ENCODE assay signal across 9 cellular contexts in genomic region chr9:133351908-133352634, GRCh38. TPM values are rescaled to one million over a fixed set of nuclear protein-coding genes. Genes with fewer than 3 reads are reported as not detected.
DNase-seq lines count a peak whose midpoint lies in the region; ATAC-seq and TF ChIP-seq lines count a peak whose summit lies in the region.
"Had no signal": no experiment of that assay in that cellular context is flagged by ENCODE, and none has a peak within 500 bp of the region (broad histone marks: within the 10 kb centered on the region; RNA-seq: fewer than 3 reads in every experiment).

No MANE protein-coding gene starts in this region.

- TF ChIP-seq CTCF in activated B cell treated with CpG ODN at 0.5 μM for 24 hours (IDR thresholded peaks at IDR 0.05), result no peak
- TF ChIP-seq CTCF in foreskin fibroblast (IDR thresholded peaks at IDR 0.05; ENCODE audit: low read depth, low read length), result peak; percentile 66
- no peak for TF ChIP-seq CTCF in omental fat pad (IDR thresholded peaks at IDR 0.05)

- ATAC-seq in activated B cell treated with CpG ODN at 0.5 μM for 24 hours (ENCODE audit: low read depth), result peak; percentile 8
- ATAC-seq in GM21576 (IDR thresholded peaks at IDR 0.05; ENCODE audit: unreplicated experiment), result no peak
- no peak for ATAC-seq in omental fat pad (ENCODE audit: low FRiP score)
- ATAC-seq: CD8-positive, alpha-beta T cell had no signal

- no peaks in the 10 kb centered on the region for H3K27me3 Mint-ChIP-seq in activated B cell treated with CpG ODN at 0.5 μM for 24 hours
- no peaks in the 10 kb centered on the region for H3K27me3 Mint-ChIP-seq in stimulated activated naive CD8-positive, alpha-beta T cell treated with anti-CD3 and anti-CD28 coated beads, Interleukin-15, Interleukin-2, amounts not matched to agents 100 ng/mL and 50 ng/mL, for 24 hours

- no peak overlapping the region for H3K4me3 ChIP-seq in foreskin fibroblast (ENCODE audit: low read depth in 1 of 2, low read length in 2 of 2)

- CTCF ChIA-PET in activated B cell treated with CpG ODN at 0.5 μM for 24 hours (lab: Charles Lee), result interaction anchor here (0.9 to 1.1 kb wide), 2 partner anchors 22 to 166 kb away, joined by 3 read pairs; no protein-coding TSS in a partner anchor

- peaks cover 53% of the 10 kb centered on the region for H3K4me1 Mint-ChIP-seq in activated B cell treated with CpG ODN at 0.5 μM for 24 hours
- H3K4me1 Mint-ChIP-seq in stimulated activated naive CD8-positive, alpha-beta T cell treated with anti-CD3 and anti-CD28 coated beads, Interleukin-15, Interleukin-2, amounts not matched to agents 100 ng/mL and 50 ng/mL, for 24 hours (ENCODE audit: low read depth), result peaks cover 54% of the 10 kb centered on the region

- no peak overlapping the region for H3K4me3 Mint-ChIP-seq in activated B cell treated with CpG ODN at 0.5 μM for 24 hours
- peak overlapping the region; percentile 3 for H3K4me3 Mint-ChIP-seq in stimulated activated naive CD8-positive, alpha-beta T cell treated with anti-CD3 and anti-CD28 coated beads, Interleukin-15, Interleukin-2, amounts not matched to agents 100 ng/mL and 50 ng/mL, for 24 hours
- H3K4me3 Mint-ChIP-seq: CD8-positive, alpha-beta T cell had no signal

- intact Hi-C loops in activated B cell treated with CpG ODN at 0.5 μM for 24 hours (cut with micrococcal nuclease), result no loop called here

- peak; percentile 28 for DNase-seq in NCI-H510A treated with DMSO at 0.1 percent for 48 hours (lab: John Stamatoyannopoulos, UW)
- DNase-seq in NCI-H510A (lab: John Stamatoyannopoulos, UW), result no peak
- peak; percentile 76 for DNase-seq in LHCN-M2 (ENCODE audit: low read depth)
- DNase-seq in activated B cell treated with CpG ODN at 0.5 μM for 24 hours, result no peak
- peak; percentile 73 to 86 for DNase-seq in foreskin fibroblast
- no peak for DNase-seq in omental fat pad (ENCODE audit: low spot score)

- H3K9me3 Mint-ChIP-seq in activated B cell treated with CpG ODN at 0.5 μM for 24 hours, result no peaks in the 10 kb centered on the region
- H3K9me3 Mint-ChIP-seq in stimulated activated naive CD8-positive, alpha-beta T cell treated with anti-CD3 and anti-CD28 coated beads, Interleukin-15, Interleukin-2, amounts not matched to agents 100 ng/mL and 50 ng/mL, for 24 hours, result no peaks in the 10 kb centered on the region
- H3K9me3 Mint-ChIP-seq: CD8-positive, alpha-beta T cell had no signal

- POLR2A ChIA-PET in activated B cell treated with CpG ODN at 0.5 μM for 24 hours (lab: Charles Lee), result interaction anchor here (0.6 to 1.5 kb wide), 4 partner anchors 11 to 128 kb away, joined by 3 to 8 read pairs (median 4); no protein-coding TSS in a partner anchor

- H3K27ac Mint-ChIP-seq in activated B cell treated with CpG ODN at 0.5 μM for 24 hours, result no peak overlapping the region
- H3K27ac Mint-ChIP-seq in stimulated activated naive CD8-positive, alpha-beta T cell treated with anti-CD3 and anti-CD28 coated beads, Interleukin-15, Interleukin-2, amounts not matched to agents 100 ng/mL and 50 ng/mL, for 24 hours, result peak overlapping the region; percentile 55
- H3K27ac Mint-ChIP-seq: CD8-positive, alpha-beta T cell had no signal

- peaks cover 61% of the 10 kb centered on the region for H3K36me3 Mint-ChIP-seq in activated B cell treated with CpG ODN at 0.5 μM for 24 hours (ENCODE audit: low read depth)
- H3K36me3 Mint-ChIP-seq in stimulated activated naive CD8-positive, alpha-beta T cell treated with anti-CD3 and anti-CD28 coated beads, Interleukin-15, Interleukin-2, amounts not matched to agents 100 ng/mL and 50 ng/mL, for 24 hours (ENCODE audit: low read depth), result peaks cover 55% of the 10 kb centered on the region

RNA-seq across cellular contexts. Expression of gene RPL7A, which starts 4.1 kb away (rescaled TPM):
- total RNA-seq in LHCN-M2 (2014; rRNA removed) (2,137 and 2,163 TPM in 2 replicates), activated B cell treated with CpG ODN at 0.5 μM for 24 hours (3,786 and 4,134 TPM in 2 replicates), omental fat pad (1,000 to 10,000 TPM; 1,813 to 2,244 (median 1,961) TPM)
- polyA plus RNA-seq in LHCN-M2 (2012), result 2,836 TPM

RNA-seq across cellular contexts. Expression of gene MED22, which starts 4.1 kb away (rescaled TPM):
- 28.5 and 30.5 TPM in 2 replicates for total RNA-seq in LHCN-M2 (2014; rRNA removed)
- 21.7 TPM for polyA plus RNA-seq in LHCN-M2 (2012)
- 40.7 and 45.7 TPM in 2 replicates for total RNA-seq in activated B cell treated with CpG ODN at 0.5 μM for 24 hours
- total RNA-seq in omental fat pad, result 10 to 100 TPM; 20.0 to 29.1 (median 24.5) TPM

RNA-seq across cellular contexts. Expression of gene SURF1, which starts 4.2 kb away (rescaled TPM):
- total RNA-seq in LHCN-M2 (2014; rRNA removed) (12.2 and 22.8 TPM in 2 replicates), activated B cell treated with CpG ODN at 0.5 μM for 24 hours (33.6 and 38.9 TPM in 2 replicates), omental fat pad (10 to 100 TPM; 30.3 to 47.1 (median 41.1) TPM)
- 48.0 TPM for polyA plus RNA-seq in LHCN-M2 (2012)

RNA-seq across cellular contexts. Expression of gene SURF2, which starts 4.3 kb away (rescaled TPM):
- total RNA-seq in LHCN-M2 (2014; rRNA removed) (25.3 and 29.6 TPM in 2 replicates), activated B cell treated with CpG ODN at 0.5 μM for 24 hours (17.3 and 17.8 TPM in 2 replicates), omental fat pad (10 to 100 TPM in 3 of 4 donors, 1 to 10 TPM in 1; 8.4 to 25.5 (median 13.4) TPM)
- 32.7 TPM for polyA plus RNA-seq in LHCN-M2 (2012)

RNA-seq across cellular contexts. Expression of gene SURF6, which starts 16.1 kb away (rescaled TPM):
- total RNA-seq in LHCN-M2 (2014; rRNA removed) (26.8 and 27.8 TPM in 2 replicates), activated B cell treated with CpG ODN at 0.5 μM for 24 hours (22.4 and 23.9 TPM in 2 replicates), omental fat pad (10 to 100 TPM; 10.5 to 47.8 (median 14.5) TPM)
- 14.0 TPM for polyA plus RNA-seq in LHCN-M2 (2012)

Comparison
In these comparisons a context has a peak if more than half of its experiments do, and no peak if none do; other contexts are left out.
1. DNase-seq: peak in NCI-H510A treated with DMSO at 0.1 percent for 48 hours (single experiment), LHCN-M2 (single experiment) and foreskin fibroblast (2 of 2); none in NCI-H510A (single experiment), activated B cell treated with CpG ODN at 0.5 μM for 24 hours (single experiment) and omental fat pad (single experiment).